In the genomic region with DNA sequence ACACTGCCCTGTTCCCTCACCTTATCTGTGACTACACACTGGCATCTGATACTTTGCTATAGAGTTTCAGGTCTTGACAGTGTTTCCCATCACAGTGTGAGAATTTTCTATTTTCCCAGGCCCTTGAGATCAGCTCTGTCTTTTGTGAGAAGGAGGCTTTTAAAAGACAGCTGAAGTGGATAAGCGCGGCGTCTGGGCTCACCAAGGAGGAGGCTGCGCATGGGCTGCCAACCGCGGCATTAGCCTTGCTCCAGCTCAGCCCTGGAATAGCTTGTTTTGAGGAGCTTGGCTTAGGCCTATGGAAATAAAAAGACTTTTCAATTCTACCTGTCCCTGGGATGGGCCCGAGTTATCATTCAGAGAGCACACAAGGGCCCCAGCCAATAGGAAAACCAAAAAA, we compare ENCODE assay signal across 19 cellular contexts.
"Had no signal": no experiment of that assay in that cellular context is flagged by ENCODE, and none has a peak within 500 bp of the region (broad histone marks: within the 10 kb centered on the region; RNA-seq: fewer than 3 reads in every experiment).

No MANE protein-coding gene starts in this region.

- FAIRE-seq: islet of Langerhans had no signal

- H3K4me3 ChIP-seq: body of pancreas, left lung, prostate gland, skin epidermis, vagina had no signal

- H3K27ac ChIP-seq: body of pancreas, foreskin keratinocyte, left lung, prostate gland, skin epidermis, vagina had no signal

- H3K9me3 ChIP-seq: body of pancreas, left lung, prostate gland, vagina had no signal

- H3K36me3 ChIP-seq: left lung, prostate gland, vagina had no signal

- ATAC-seq: body of pancreas, foreskin keratinocyte, left lung, right cardiac atrium had no signal

- H3K27me3 ChIP-seq: body of pancreas, foreskin keratinocyte, left lung, vagina had no signal

- DNase-seq: activated B cell treated with CpG ODN at 0.5 μM for 24 hours; activated CD4-positive, alpha-beta memory T cell treated with anti-CD3 and anti-CD28 coated beads for 36 hours; activated CD4-positive, alpha-beta T cell treated with anti-CD3 and anti-CD28 coated beads for 4 hours; activated naive CD4-positive, alpha-beta T cell; activated naive CD8-positive, alpha-beta T cell treated with anti-CD3 and anti-CD28 coated beads, Interleukin-2, amount 10 ng/mL, durations not matched to agents 7 days and 5 days; body of pancreas; caudate nucleus; foreskin keratinocyte; glutamatergic neuron; hippocampal formation; left lung; midbrain; right cardiac atrium; stimulated activated CD4-positive, alpha-beta T cell treated with anti-CD3 and anti-CD28 coated beads, Interleukin-2, amount 100 ng/mL, for 48 hours; trophoblast cell had no signal

- H3K4me1 ChIP-seq: body of pancreas, foreskin keratinocyte, left lung, prostate gland, vagina had no signal
